1 cellular context compared by ENCODE assay signal in the genomic region with DNA sequence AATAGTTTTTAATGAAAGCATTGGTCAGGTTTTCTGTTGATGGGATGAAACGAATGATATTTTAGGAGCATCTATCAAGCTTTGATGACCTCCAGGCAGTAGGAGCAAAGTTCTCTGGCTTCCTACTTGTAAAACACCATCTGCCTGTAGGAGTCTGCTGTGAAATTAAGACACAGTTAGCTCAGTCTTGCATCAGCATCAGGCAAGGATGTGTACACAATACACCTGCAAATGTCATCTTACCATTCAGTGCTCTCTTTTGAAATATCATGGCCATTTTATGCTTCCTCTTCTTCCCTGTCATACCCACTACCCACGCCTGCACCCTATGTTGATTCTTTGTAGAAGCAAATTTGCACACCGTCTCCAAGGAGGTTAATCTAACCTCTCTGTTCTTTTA.
TF ChIP-seq lines count a peak whose summit lies in the region.

No MANE protein-coding gene starts in this region.

TF ChIP-seq in GM12878, 131 proteins besides CTCF, POLR2A, EP300 and RAD21 (continued from another document):
- TF ChIP-seq GATAD2B (conservative IDR thresholded peaks at IDR 0.05; ENCODE audit: low read depth) = no peak
- no peak for TF ChIP-seq NR2C2 (IDR thresholded peaks at IDR 0.05; ENCODE audit: borderline replicate concordance, control insufficient read depth, insufficient read length, low read depth)
- TF ChIP-seq, protein P1, sequence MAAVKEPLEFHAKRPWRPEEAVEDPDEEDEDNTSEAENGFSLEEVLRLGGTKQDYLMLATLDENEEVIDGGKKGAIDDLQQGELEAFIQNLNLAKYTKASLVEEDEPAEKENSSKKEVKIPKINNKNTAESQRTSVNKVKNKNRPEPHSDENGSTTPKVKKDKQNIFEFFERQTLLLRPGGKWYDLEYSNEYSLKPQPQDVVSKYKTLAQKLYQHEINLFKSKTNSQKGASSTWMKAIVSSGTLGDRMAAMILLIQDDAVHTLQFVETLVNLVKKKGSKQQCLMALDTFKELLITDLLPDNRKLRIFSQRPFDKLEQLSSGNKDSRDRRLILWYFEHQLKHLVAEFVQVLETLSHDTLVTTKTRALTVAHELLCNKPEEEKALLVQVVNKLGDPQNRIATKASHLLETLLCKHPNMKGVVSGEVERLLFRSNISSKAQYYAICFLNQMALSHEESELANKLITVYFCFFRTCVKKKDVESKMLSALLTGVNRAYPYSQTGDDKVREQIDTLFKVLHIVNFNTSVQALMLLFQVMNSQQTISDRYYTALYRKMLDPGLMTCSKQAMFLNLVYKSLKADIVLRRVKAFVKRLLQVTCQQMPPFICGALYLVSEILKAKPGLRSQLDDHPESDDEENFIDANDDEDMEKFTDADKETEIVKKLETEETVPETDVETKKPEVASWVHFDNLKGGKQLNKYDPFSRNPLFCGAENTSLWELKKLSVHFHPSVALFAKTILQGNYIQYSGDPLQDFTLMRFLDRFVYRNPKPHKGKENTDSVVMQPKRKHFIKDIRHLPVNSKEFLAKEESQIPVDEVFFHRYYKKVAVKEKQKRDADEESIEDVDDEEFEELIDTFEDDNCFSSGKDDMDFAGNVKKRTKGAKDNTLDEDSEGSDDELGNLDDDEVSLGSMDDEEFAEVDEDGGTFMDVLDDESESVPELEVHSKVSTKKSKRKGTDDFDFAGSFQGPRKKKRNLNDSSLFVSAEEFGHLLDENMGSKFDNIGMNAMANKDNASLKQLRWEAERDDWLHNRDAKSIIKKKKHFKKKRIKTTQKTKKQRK (IDR thresholded peaks at IDR 0.05; ENCODE audit: low read depth, low read length) = no peak
- TF ChIP-seq, protein P2, sequence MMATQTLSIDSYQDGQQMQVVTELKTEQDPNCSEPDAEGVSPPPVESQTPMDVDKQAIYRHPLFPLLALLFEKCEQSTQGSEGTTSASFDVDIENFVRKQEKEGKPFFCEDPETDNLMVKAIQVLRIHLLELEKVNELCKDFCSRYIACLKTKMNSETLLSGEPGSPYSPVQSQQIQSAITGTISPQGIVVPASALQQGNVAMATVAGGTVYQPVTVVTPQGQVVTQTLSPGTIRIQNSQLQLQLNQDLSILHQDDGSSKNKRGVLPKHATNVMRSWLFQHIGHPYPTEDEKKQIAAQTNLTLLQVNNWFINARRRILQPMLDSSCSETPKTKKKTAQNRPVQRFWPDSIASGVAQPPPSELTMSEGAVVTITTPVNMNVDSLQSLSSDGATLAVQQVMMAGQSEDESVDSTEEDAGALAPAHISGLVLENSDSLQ (IDR thresholded peaks at IDR 0.05) = no peak
- no peak for TF ChIP-seq NR2C1 (IDR thresholded peaks at IDR 0.05)
- no peak for TF ChIP-seq MEF2A (IDR thresholded peaks at IDR 0.05; ENCODE audit: insufficient read depth, low read depth, low read length)
- TF ChIP-seq CHD2 (IDR thresholded peaks at IDR 0.05; ENCODE audit: borderline replicate concordance, low read depth, low read length) = no peak
- TF ChIP-seq, protein P3, sequence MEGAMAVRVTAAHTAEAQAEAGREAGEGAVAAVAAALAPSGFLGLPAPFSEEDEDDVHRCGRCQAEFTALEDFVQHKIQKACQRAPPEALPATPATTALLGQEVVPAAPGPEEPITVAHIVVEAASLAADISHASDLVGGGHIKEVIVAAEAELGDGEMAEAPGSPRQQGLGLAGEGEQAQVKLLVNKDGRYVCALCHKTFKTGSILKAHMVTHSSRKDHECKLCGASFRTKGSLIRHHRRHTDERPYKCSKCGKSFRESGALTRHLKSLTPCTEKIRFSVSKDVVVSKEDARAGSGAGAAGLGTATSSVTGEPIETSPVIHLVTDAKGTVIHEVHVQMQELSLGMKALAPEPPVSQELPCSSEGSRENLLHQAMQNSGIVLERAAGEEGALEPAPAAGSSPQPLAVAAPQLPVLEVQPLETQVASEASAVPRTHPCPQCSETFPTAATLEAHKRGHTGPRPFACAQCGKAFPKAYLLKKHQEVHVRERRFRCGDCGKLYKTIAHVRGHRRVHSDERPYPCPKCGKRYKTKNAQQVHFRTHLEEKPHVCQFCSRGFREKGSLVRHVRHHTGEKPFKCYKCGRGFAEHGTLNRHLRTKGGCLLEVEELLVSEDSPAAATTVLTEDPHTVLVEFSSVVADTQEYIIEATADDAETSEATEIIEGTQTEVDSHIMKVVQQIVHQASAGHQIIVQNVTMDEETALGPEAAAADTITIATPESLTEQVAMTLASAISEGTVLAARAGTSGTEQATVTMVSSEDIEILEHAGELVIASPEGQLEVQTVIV (IDR thresholded peaks at IDR 0.05; ENCODE audit: borderline replicate concordance, partially characterized antibody) = no peak
- TF ChIP-seq CREB1 (IDR thresholded peaks at IDR 0.05; ENCODE audit: low read depth) = no peak
- TF ChIP-seq, protein P4, sequence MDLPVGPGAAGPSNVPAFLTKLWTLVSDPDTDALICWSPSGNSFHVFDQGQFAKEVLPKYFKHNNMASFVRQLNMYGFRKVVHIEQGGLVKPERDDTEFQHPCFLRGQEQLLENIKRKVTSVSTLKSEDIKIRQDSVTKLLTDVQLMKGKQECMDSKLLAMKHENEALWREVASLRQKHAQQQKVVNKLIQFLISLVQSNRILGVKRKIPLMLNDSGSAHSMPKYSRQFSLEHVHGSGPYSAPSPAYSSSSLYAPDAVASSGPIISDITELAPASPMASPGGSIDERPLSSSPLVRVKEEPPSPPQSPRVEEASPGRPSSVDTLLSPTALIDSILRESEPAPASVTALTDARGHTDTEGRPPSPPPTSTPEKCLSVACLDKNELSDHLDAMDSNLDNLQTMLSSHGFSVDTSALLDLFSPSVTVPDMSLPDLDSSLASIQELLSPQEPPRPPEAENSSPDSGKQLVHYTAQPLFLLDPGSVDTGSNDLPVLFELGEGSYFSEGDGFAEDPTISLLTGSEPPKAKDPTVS (IDR thresholded peaks at IDR 0.05; ENCODE audit: low read depth, low read length) = no peak
